17 cellular contexts compared by ENCODE assay signal in genomic region chr17:21014498-21014897, GRCh38.
"Had no signal": no experiment of that assay in that cellular context is flagged by ENCODE, and none has a peak within 500 bp of the region (broad histone marks: within the 10 kb centered on the region; RNA-seq: fewer than 3 reads in every experiment).

No MANE protein-coding gene starts in this region.

- H3K9me3 Mint-ChIP-seq: activated naive CD4-positive, alpha-beta T cell treated with anti-CD3 and anti-CD28 coated beads, Interleukin-2, amount 50 U/mL, for 24 hours; immature natural killer cell; naive B cell; T-cell had no signal

- H3K4me3 Mint-ChIP-seq: activated naive CD4-positive, alpha-beta T cell treated with anti-CD3 and anti-CD28 coated beads, Interleukin-2, amount 50 U/mL, for 24 hours; immature natural killer cell; T-cell had no signal

- H3K27me3 Mint-ChIP-seq: activated naive CD4-positive, alpha-beta T cell treated with anti-CD3 and anti-CD28 coated beads, Interleukin-2, amount 50 U/mL, for 24 hours; naive B cell; T-cell had no signal

- H3K9me3 ChIP-seq: lower lobe of right lung, right lobe of liver, thyroid gland, uterus had no signal

- H3K4me1 Mint-ChIP-seq: activated naive CD4-positive, alpha-beta T cell treated with anti-CD3 and anti-CD28 coated beads, Interleukin-2, amount 50 U/mL, for 24 hours had no signal

- H3K27ac ChIP-seq: lower lobe of right lung, right lobe of liver, thyroid gland, uterus had no signal

- H3K27ac Mint-ChIP-seq: activated naive CD4-positive, alpha-beta T cell treated with anti-CD3 and anti-CD28 coated beads, Interleukin-2, amount 50 U/mL, for 24 hours; T-cell had no signal

- ATAC-seq: esophagus mucosa, left cardiac atrium, lower lobe of right lung, right lobe of liver, T-cell had no signal

- H3K27me3 ChIP-seq: right lobe of liver, thyroid gland, uterus had no signal

- DNase-seq: activated CD4-positive, alpha-beta T cell treated with anti-CD3 and anti-CD28 coated beads for 1 hour; activated CD4-positive, alpha-beta T cell treated with anti-CD3 and anti-CD28 coated beads, Interleukin-2, amount 50 U/mL, for 48 hours; activated CD8-positive, alpha-beta memory T cell treated with anti-CD3 and anti-CD28 coated beads, Interleukin-2, amount 50 U/mL, for 48 hours; central memory CD4-positive, alpha-beta T cell; immature natural killer cell; left cardiac atrium; lower lobe of right lung; midbrain; naive B cell; right lobe of liver; stimulated activated CD4-positive, alpha-beta T cell treated with anti-CD3 and anti-CD28 coated beads, Interleukin-2, amount 100 ng/mL, for 24 hours; T-cell; T1000; thyroid gland; uterus had no signal

- H3K4me1 ChIP-seq: lower lobe of right lung, thyroid gland, uterus had no signal
